8 cellular contexts compared by ENCODE assay signal in genomic region chr20:14055127-14055742, GRCh38. TPM values are rescaled to one million over a fixed set of nuclear protein-coding genes. Genes with fewer than 3 reads are reported as not detected.
DNase-seq lines count a peak whose midpoint lies in the region; ATAC-seq and TF ChIP-seq lines count a peak whose summit lies in the region.

No MANE protein-coding gene starts in this region.

- peak; percentile 81 for TF ChIP-seq CTCF in CD14-positive monocyte (IDR thresholded peaks at IDR 0.05)
- TF ChIP-seq CTCF in fibroblast of lung (conservative IDR thresholded peaks at IDR 0.05 in 1 of 2, IDR thresholded peaks at IDR 0.05 in 1 of 2; ENCODE audit: low read depth in 1 of 2, low read length in 2 of 2): peak; percentile 44 to 48
- TF ChIP-seq CTCF in parathyroid adenoma (IDR thresholded peaks at IDR 0.05): peak; percentile 66

- H3K36me3 Mint-ChIP-seq in CD14-positive monocyte: no peaks in the 10 kb centered on the region

- no peaks in the 10 kb centered on the region for H3K4me1 Mint-ChIP-seq in CD14-positive monocyte

- no peak overlapping the region for H3K4me3 Mint-ChIP-seq in CD14-positive monocyte

- H4K20me1 ChIP-seq in fibroblast of lung (ENCODE audit: control insufficient read depth, extremely low read depth, insufficient read depth, low read length): no peaks in the 10 kb centered on the region

- peak; percentile 57 for ATAC-seq in GM18858 (IDR thresholded peaks at IDR 0.05; ENCODE audit: unreplicated experiment)
- no peak for ATAC-seq in HG03139 (IDR thresholded peaks at IDR 0.05; ENCODE audit: unreplicated experiment)

- H3K27me3 ChIP-seq in fibroblast of lung (ENCODE audit: control insufficient read depth, insufficient read depth, low read length): no peaks in the 10 kb centered on the region
- no peaks in the 10 kb centered on the region for H3K27me3 ChIP-seq in parathyroid adenoma (ENCODE audit: control insufficient read depth, insufficient read depth, low read length)

- H3K79me2 ChIP-seq in fibroblast of lung (ENCODE audit: control insufficient read depth, insufficient read depth, low read length) (no peaks in the 10 kb centered on the region), parathyroid adenoma (no peaks in the 10 kb centered on the region)

- H3K27ac ChIP-seq in fibroblast of lung (ENCODE audit: insufficient read depth, low read length) (no peak overlapping the region), parathyroid adenoma (no peak overlapping the region)

- intact Hi-C loops in CD14-positive monocyte (cut with micrococcal nuclease) (loop anchor here (2.0 to 5.0 kb wide), 2 partner anchors 232 to 233 kb away; no protein-coding TSS in a partner anchor), posterior vena cava (cut with DNase I) (loop anchor here in 1 of 2 donors (10.0 kb wide), 1 partner anchor 240 kb away; no protein-coding TSS in a partner anchor)

- H3K4me1 ChIP-seq in fibroblast of lung (ENCODE audit: control insufficient read depth, extremely low read depth, insufficient read depth, low read length) (no peaks in the 10 kb centered on the region), parathyroid adenoma (no peaks in the 10 kb centered on the region)

- H3K9me3 Mint-ChIP-seq in CD14-positive monocyte: no peaks in the 10 kb centered on the region

- H3K9me3 ChIP-seq in fibroblast of lung (ENCODE audit: control insufficient read depth, insufficient read depth, low read depth, low read length): no peaks in the 10 kb centered on the region
- H3K9me3 ChIP-seq in parathyroid adenoma (ENCODE audit: control insufficient read depth, low read length): no peaks in the 10 kb centered on the region

- DNase-seq in CD14-positive monocyte (ENCODE audit: low spot score): no peak
- DNase-seq in NCI-H1092 (lab: John Stamatoyannopoulos, UW): peak; percentile 47
- DNase-seq in SHP77 (lab: John Stamatoyannopoulos, UW): peak; percentile 54 to 63
- DNase-seq in fibroblast of lung (ENCODE audit: low read depth in 2 of 2): peak; percentile 42 to 74
- DNase-seq in posterior vena cava (ENCODE audit: low spot score): no peak

- no peak overlapping the region for H3K27ac Mint-ChIP-seq in CD14-positive monocyte

- no peak overlapping the region for H3K4me2 ChIP-seq in fibroblast of lung (ENCODE audit: extremely low read depth, insufficient read depth, low read length)
- no peak overlapping the region for H3K4me2 ChIP-seq in parathyroid adenoma (ENCODE audit: low read length)

- no peak overlapping the region for H3K4me3 ChIP-seq in fibroblast of lung (replicated peaks in 1 of 4; ENCODE audit: control extremely low read depth in 1 of 4, insufficient read depth in 1 of 4, low read depth in 3 of 4, low read length in 4 of 4)
- H3K4me3 ChIP-seq in parathyroid adenoma (ENCODE audit: low read depth, low read length): no peak overlapping the region

- H3K9ac ChIP-seq in fibroblast of lung (ENCODE audit: insufficient read depth, low read length): no peak overlapping the region
- H3K9ac ChIP-seq in parathyroid adenoma: no peak overlapping the region

- no peak overlapping the region for H2AFZ ChIP-seq in fibroblast of lung (ENCODE audit: low read length)
- no peak overlapping the region for H2AFZ ChIP-seq in parathyroid adenoma

- no peaks in the 10 kb centered on the region for H3K36me3 ChIP-seq in fibroblast of lung (ENCODE audit: control insufficient read depth, insufficient read depth, low read length)
- no peaks in the 10 kb centered on the region for H3K36me3 ChIP-seq in parathyroid adenoma (ENCODE audit: control insufficient read depth, insufficient read depth, low read length)

- peaks cover 0 to 5% (median 4%) of the 10 kb centered on the region in 3 donors for H3K27me3 Mint-ChIP-seq in CD14-positive monocyte (ENCODE audit: low read depth in 3 of 3)

RNA-seq across cellular contexts. Expression of gene MACROD2, which starts 59.9 kb away (rescaled TPM):
- polyA plus RNA-seq in CD14-positive monocyte: not detected
- total RNA-seq in fibroblast of lung: 1.0 and 1.7 TPM in 2 replicates
- polyA plus RNA-seq in fibroblast of lung: 0.28 and 0.54 TPM in 2 replicates
- polyA plus RNA-seq in fibroblast of lung (2012): 0.27 and 0.70 TPM in 2 replicates
- not detected in 2 replicates for polyA minus RNA-seq in fibroblast of lung (ENCODE audit: low replicate concordance)
- total RNA-seq in posterior vena cava: 10 to 100 TPM; 15.5 to 25.5 TPM

Comparison
In these comparisons a context has a peak if more than half of its experiments do, and no peak if none do; other contexts are left out.
1. DNase-seq: peak in NCI-H1092 (single experiment), SHP77 (2 of 2) and fibroblast of lung (2 of 2); none in CD14-positive monocyte (single experiment) and posterior vena cava (single experiment).
2. Peak in every context shown above with its lines, with median percentiles within 50 percentile points of each other: CTCF ChIP-seq.